ENCODE assay signal across 1 cellular context in the genomic region with DNA sequence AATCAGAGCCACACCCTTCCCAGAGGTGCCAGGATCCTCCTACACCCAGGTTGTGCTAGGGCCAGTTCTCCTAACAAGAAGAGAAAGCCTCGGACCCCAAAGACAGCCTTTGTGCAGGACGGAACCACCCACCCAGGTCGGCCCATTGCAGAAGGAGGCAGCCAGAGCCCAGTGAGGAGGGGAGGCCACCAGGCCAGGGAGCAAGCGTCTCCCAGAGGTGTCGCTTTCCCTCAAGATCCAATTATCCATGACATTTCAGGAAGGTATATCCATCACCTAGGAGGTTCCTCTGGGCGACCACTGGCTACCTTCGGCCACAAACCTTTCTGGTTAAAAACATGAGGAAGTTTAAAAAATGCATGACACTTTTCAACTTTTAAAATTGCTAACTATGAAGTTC.
TF ChIP-seq lines count a peak whose summit lies in the region.

No MANE protein-coding gene starts in this region.

TF ChIP-seq in A549, 52 proteins besides CTCF, POLR2A, EP300 and RAD21 (continued from another document):
- TF ChIP-seq, protein P1, sequence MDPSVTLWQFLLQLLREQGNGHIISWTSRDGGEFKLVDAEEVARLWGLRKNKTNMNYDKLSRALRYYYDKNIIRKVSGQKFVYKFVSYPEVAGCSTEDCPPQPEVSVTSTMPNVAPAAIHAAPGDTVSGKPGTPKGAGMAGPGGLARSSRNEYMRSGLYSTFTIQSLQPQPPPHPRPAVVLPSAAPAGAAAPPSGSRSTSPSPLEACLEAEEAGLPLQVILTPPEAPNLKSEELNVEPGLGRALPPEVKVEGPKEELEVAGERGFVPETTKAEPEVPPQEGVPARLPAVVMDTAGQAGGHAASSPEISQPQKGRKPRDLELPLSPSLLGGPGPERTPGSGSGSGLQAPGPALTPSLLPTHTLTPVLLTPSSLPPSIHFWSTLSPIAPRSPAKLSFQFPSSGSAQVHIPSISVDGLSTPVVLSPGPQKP (IDR thresholded peaks at IDR 0.05; ENCODE audit: low read depth, low read length): no peak
- no peak for TF ChIP-seq CBX8 (IDR thresholded peaks at IDR 0.05)
- no peak for TF ChIP-seq EHF (CRISPR knock-in tag; IDR thresholded peaks at IDR 0.05)
- TF ChIP-seq, protein P2, sequence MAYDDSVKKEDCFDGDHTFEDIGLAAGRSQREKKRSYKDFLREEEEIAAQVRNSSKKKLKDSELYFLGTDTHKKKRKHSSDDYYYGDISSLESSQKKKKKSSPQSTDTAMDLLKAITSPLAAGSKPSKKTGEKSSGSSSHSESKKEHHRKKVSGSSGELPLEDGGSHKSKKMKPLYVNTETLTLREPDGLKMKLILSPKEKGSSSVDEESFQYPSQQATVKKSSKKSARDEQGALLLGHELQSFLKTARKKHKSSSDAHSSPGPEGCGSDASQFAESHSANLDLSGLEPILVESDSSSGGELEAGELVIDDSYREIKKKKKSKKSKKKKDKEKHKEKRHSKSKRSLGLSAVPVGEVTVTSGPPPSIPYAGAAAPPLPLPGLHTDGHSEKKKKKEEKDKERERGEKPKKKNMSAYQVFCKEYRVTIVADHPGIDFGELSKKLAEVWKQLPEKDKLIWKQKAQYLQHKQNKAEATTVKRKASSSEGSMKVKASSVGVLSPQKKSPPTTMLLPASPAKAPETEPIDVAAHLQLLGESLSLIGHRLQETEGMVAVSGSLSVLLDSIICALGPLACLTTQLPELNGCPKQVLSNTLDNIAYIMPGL (CRISPR knock-in tag; IDR thresholded peaks at IDR 0.05; ENCODE audit: borderline replicate concordance): no peak
